In genomic region chr1:228361314-228362140, GRCh38 we compare ENCODE assay signal across 25 cellular contexts. TPM values are rescaled to one million over a fixed set of nuclear protein-coding genes. Genes with fewer than 3 reads are reported as not detected.
DNase-seq lines count a peak whose midpoint lies in the region; ATAC-seq, FAIRE-seq and TF ChIP-seq lines count a peak whose summit lies in the region.
"Had no signal": no experiment of that assay in that cellular context is flagged by ENCODE, and none has a peak within 500 bp of the region (broad histone marks: within the 10 kb centered on the region; RNA-seq: fewer than 3 reads in every experiment).

No MANE protein-coding gene starts in this region.

- DNase-seq in RWPE1 (ENCODE audit: low spot score) (no peak), H1 (ENCODE audit: low read depth in 1 of 2, low spot score in 2 of 2) (no peak), right cardiac atrium (peak; percentile 21 to 69 (median 55)), gastrocnemius medialis (peak in 1 of 2 donors; percentile 48), mesenchymal stem cell (no peak), GM13977 (ENCODE audit: low spot score) (no peak)
- DNase-seq: activated B cell treated with CpG ODN at 0.5 μM for 24 hours; activated CD4-positive, alpha-beta T cell treated with anti-CD3 and anti-CD28 coated beads, Interleukin-2, amount 50 U/mL, for 1 hour; activated T-cell treated with anti-CD3 and anti-CD28 coated beads, Interleukin-2, amount 50 U/mL, for 48 hours; brain microvascular endothelial cell; COR-L47; DMS79 treated with DMSO at 0.1 percent for 48 hours; effector CD4-positive, alpha-beta T cell; GF-D8; NCI-H1694 treated with DMSO at 0.1 percent for 48 hours; NCI-H524; nephron progenitor cell; NK-92 treated with Interleukin-12 subunit alpha and Interleukin-12 subunit beta, amount 100 ng/mL, for 24 hours had no signal

- no peaks in the 10 kb centered on the region for H4K20me1 ChIP-seq in H1 (replicated peaks in 1 of 2; ENCODE audit: control insufficient read depth in 1 of 2, insufficient read depth in 2 of 2, low read length in 2 of 2)

- no peak overlapping the region for H3K18ac ChIP-seq in H1 (ENCODE audit: extremely low read depth, low read length)
- no peak overlapping the region for H3K18ac ChIP-seq in mesenchymal stem cell (ENCODE audit: low read depth in 1 of 2, low read length in 2 of 2)

- H2AFZ ChIP-seq in H1 (ENCODE audit: low read length) (no peak overlapping the region), mesenchymal stem cell (ENCODE audit: low read depth, low read length) (no peak overlapping the region)

- no peak overlapping the region for H2BK20ac ChIP-seq in H1 (ENCODE audit: low read length)

- no peak overlapping the region for H3K4me2 ChIP-seq in H1 (ENCODE audit: insufficient read depth in 1 of 2, low read depth in 2 of 2, low read length in 2 of 2)
- H3K4me2 ChIP-seq in mesenchymal stem cell (ENCODE audit: low read length, poor library complexity, severe bottlenecking), result no peak overlapping the region

- H3K23me2 ChIP-seq in H1 (ENCODE audit: low read depth, low read length), result no peaks in the 10 kb centered on the region

- no peaks in the 10 kb centered on the region for H3K36me3 ChIP-seq in H1 (ENCODE audit: control insufficient read depth in 2 of 4, insufficient read depth in 4 of 4, low read length in 3 of 4)
- H3K36me3 ChIP-seq in gastrocnemius medialis, result peaks cover 0 to 37% of the 10 kb centered on the region in 2 donors
- H3K36me3 ChIP-seq in mesenchymal stem cell (ENCODE audit: control insufficient read depth in 1 of 2, insufficient read depth in 2 of 2, low read depth in 1 of 2, low read length in 2 of 2), result no peaks in the 10 kb centered on the region
- H3K36me3 ChIP-seq: BLaER1 treated with 17β-estradiol and CSF1 and Interleukin-3, amounts not matched to agents 10 nM and 100 nM; brain microvascular endothelial cell had no signal

- H2BK12ac ChIP-seq in H1 (ENCODE audit: low read depth, low read length) (no peak overlapping the region), mesenchymal stem cell (ENCODE audit: low read length in 2 of 2) (no peak overlapping the region)

- H4K91ac ChIP-seq in H1 (replicated peaks; ENCODE audit: insufficient read length, low read length) (no peak overlapping the region), mesenchymal stem cell (ENCODE audit: low read length) (no peak overlapping the region)

- H3K4ac ChIP-seq in H1 (replicated peaks; ENCODE audit: insufficient read length, low read depth, low read length) (no peak overlapping the region), mesenchymal stem cell (ENCODE audit: low read depth in 1 of 2, low read length in 2 of 2) (no peak overlapping the region)

- in situ Hi-C loops in gastrocnemius medialis (cut with MboI; ENCODE audit: low sequenced_read_pairs in 4 of 4) (no loop called here), GM13977 (cut with MboI; ENCODE audit: low pct_unique_long_range_greater_than_20kb, low sequenced_read_pairs, unreplicated experiment) (no loop called here)

- 84% methylated on average over 22 of the region's 26 CpGs; no CpG with 5 or more reads in 1 of the 2 experiments for WGBS in H1 (ENCODE audit: extremely low coverage in 1 of 2, insufficient coverage in 1 of 2, insufficient read length in 1 of 2, insufficient replicate concordance in 2 of 2, low coverage in 1 of 2, low lambda C conversion rate in 2 of 2, missing lambda C conversion rate in 1 of 2), 2 experiments
- WGBS in right cardiac atrium, result 76% methylated on average over 26 of the region's 26 CpGs
- WGBS in mesenchymal stem cell, result 87% methylated on average over 24 of the region's 26 CpGs

- H2BK5ac ChIP-seq in H1 (ENCODE audit: low read depth, low read length) (no peak overlapping the region), mesenchymal stem cell (ENCODE audit: low read depth, low read length, poor library complexity, severe bottlenecking) (no peak overlapping the region)

- no peak for TF ChIP-seq CTCF in RWPE1 (conservative IDR thresholded peaks at IDR 0.05; ENCODE audit: low read depth)
- TF ChIP-seq CTCF in H1 (IDR thresholded peaks at IDR 0.05; ENCODE audit: control extremely low read depth in 1 of 3, insufficient read depth in 1 of 3, low read depth in 1 of 3, low read length in 3 of 3), result no peak
- no peak for TF ChIP-seq CTCF in gastrocnemius medialis (IDR thresholded peaks at IDR 0.05 in 4 of 5, conservative IDR thresholded peaks at IDR 0.05 in 1 of 5)
- TF ChIP-seq CTCF in GM13977 (IDR thresholded peaks at IDR 0.05; ENCODE audit: extremely low read depth, insufficient read depth, missing control alignments), result no peak

- no peak for FAIRE-seq in H1 (lab: Jason Lieb, UNC)
- FAIRE-seq: keratinocyte had no signal

- no peak overlapping the region for H3K23ac ChIP-seq in H1 (ENCODE audit: insufficient read length)
- H3K23ac ChIP-seq in mesenchymal stem cell (ENCODE audit: low read length in 2 of 2), result no peak overlapping the region

- H3K79me1 ChIP-seq in H1 (ENCODE audit: low read depth, low read length), result no peaks in the 10 kb centered on the region
- no peaks in the 10 kb centered on the region for H3K79me1 ChIP-seq in mesenchymal stem cell (replicated peaks; ENCODE audit: low read length, poor library complexity, severe bottlenecking)

- intact Hi-C loops in right cardiac atrium (cut with DNase I), result no loop called here
- intact Hi-C loops in gastrocnemius medialis (cut with DNase I; ENCODE audit: low total_unique reads), result no loop called here

- no peak for TF ChIP-seq RAD21 in H1 (IDR thresholded peaks at IDR 0.05 in 1 of 2, conservative IDR thresholded peaks at IDR 0.05 in 1 of 2; ENCODE audit: low read depth in 2 of 2, low read length in 2 of 2)

- peaks cover 0 to under 1% (median 0%) of the 10 kb centered on the region in 4 experiments; a peak in 2 of 7 replicates for H3K4me1 ChIP-seq in H1 (replicated peaks in 1 of 4; ENCODE audit: control insufficient read depth in 3 of 4, insufficient read depth in 4 of 4, low read length in 3 of 4)
- H3K4me1 ChIP-seq in right cardiac atrium (ENCODE audit: control insufficient read depth, insufficient read depth, low read length), result no peaks in the 10 kb centered on the region
- no peaks in the 10 kb centered on the region for H3K4me1 ChIP-seq in gastrocnemius medialis
- H3K4me1 ChIP-seq in mesenchymal stem cell (ENCODE audit: control insufficient read depth, insufficient read depth, low read depth, low read length), result no peaks in the 10 kb centered on the region

- no peak overlapping the region for H3K56ac ChIP-seq in H1 (replicated peaks; ENCODE audit: insufficient read length, low read depth, low read length)

- TF ChIP-seq POLR2A in H1 (IDR thresholded peaks at IDR 0.05; ENCODE audit: control extremely low read depth in 1 of 2, low read depth in 2 of 2, low read length in 2 of 2) (no peak), gastrocnemius medialis (IDR thresholded peaks at IDR 0.05) (no peak)

- H3K9me3 ChIP-seq in H1 (ENCODE audit: insufficient read depth in 2 of 2, low read depth in 1 of 2, low read length in 1 of 2), result peaks cover 0 to 3% of the 10 kb centered on the region in 2 experiments; a peak in 1 of 4 replicates
- no peaks in the 10 kb centered on the region for H3K9me3 ChIP-seq in right cardiac atrium (ENCODE audit: control insufficient read depth, low read length)
- H3K9me3 ChIP-seq in gastrocnemius medialis, result no peaks in the 10 kb centered on the region
- no peaks in the 10 kb centered on the region for H3K9me3 ChIP-seq in mesenchymal stem cell (ENCODE audit: control insufficient read depth, low read length)
- H3K9me3 ChIP-seq: BLaER1 treated with 17β-estradiol and CSF1 and Interleukin-3, amounts not matched to agents 10 nM and 100 nM had no signal

- H4K5ac ChIP-seq in H1 (ENCODE audit: insufficient read length, low read depth, low read length), result no peak overlapping the region

- no peak overlapping the region for H2AK5ac ChIP-seq in H1 (ENCODE audit: low read depth, low read length)
- H2AK5ac ChIP-seq in mesenchymal stem cell (ENCODE audit: low read length, severe bottlenecking), result no peak overlapping the region

- H3K27me3 ChIP-seq in H1 (replicated peaks in 1 of 4; ENCODE audit: control insufficient read depth in 3 of 4, extremely low read depth in 1 of 4, insufficient read depth in 3 of 4, low read length in 3 of 4), result no peaks in the 10 kb centered on the region; a peak in 2 of 7 replicates
- H3K27me3 ChIP-seq in right cardiac atrium (ENCODE audit: control insufficient read depth, insufficient read depth), result no peaks in the 10 kb centered on the region
- no peaks in the 10 kb centered on the region for H3K27me3 ChIP-seq in gastrocnemius medialis
- H3K27me3 ChIP-seq in mesenchymal stem cell (ENCODE audit: control insufficient read depth in 1 of 2, insufficient read depth in 1 of 2, low read length in 2 of 2), result peaks cover 10 to 19% of the 10 kb centered on the region in 2 experiments
- H3K27me3 ChIP-seq: BLaER1 treated with 17β-estradiol and CSF1 and Interleukin-3, amounts not matched to agents 10 nM and 100 nM; brain microvascular endothelial cell had no signal

- H3K4me3 ChIP-seq in H1 (ENCODE audit: extremely low read depth in 1 of 4, insufficient read depth in 2 of 4, low read depth in 3 of 4, low read length in 4 of 4) (no peak overlapping the region), right cardiac atrium (ENCODE audit: low read length) (no peak overlapping the region), gastrocnemius medialis (no peak overlapping the region), mesenchymal stem cell (ENCODE audit: insufficient read depth in 1 of 2, low read depth in 1 of 2, low read length in 2 of 2) (no peak overlapping the region)
- H3K4me3 ChIP-seq: BLaER1 treated with 17β-estradiol and CSF1 and Interleukin-3, amounts not matched to agents 10 nM and 100 nM; skin epidermis had no signal

- ATAC-seq in right cardiac atrium (peak; percentile 2), gastrocnemius medialis (no peak), HG03039 (IDR thresholded peaks at IDR 0.05; ENCODE audit: unreplicated experiment) (no peak), GM19023 (IDR thresholded peaks at IDR 0.05; ENCODE audit: unreplicated experiment) (no peak)

- H4K8ac ChIP-seq in H1 (ENCODE audit: extremely low read depth, insufficient read depth, low read length) (peak overlapping the region; percentile 51; the same call in 1 of the 2 replicates), mesenchymal stem cell (ENCODE audit: low read length) (no peak overlapping the region)

- no peak overlapping the region for H2BK120ac ChIP-seq in H1 (replicated peaks; ENCODE audit: low read depth, low read length)
- H2BK120ac ChIP-seq in mesenchymal stem cell (ENCODE audit: low read depth, low read length), result no peak overlapping the region

- H3K14ac ChIP-seq in H1 (ENCODE audit: insufficient read length), result no peak overlapping the region
- H3K14ac ChIP-seq in mesenchymal stem cell (ENCODE audit: low read length in 2 of 2), result no peak overlapping the region

- no peaks in the 10 kb centered on the region for H3K79me2 ChIP-seq in H1 (ENCODE audit: control insufficient read depth in 1 of 2, insufficient read depth in 2 of 2, low read length in 2 of 2)

- peak overlapping the region; percentile 15; the same call in 1 of the 2 replicates for H3K27ac ChIP-seq in RWPE1
- no peak overlapping the region for H3K27ac ChIP-seq in H1 (ENCODE audit: low read depth, low read length)
- no peak overlapping the region for H3K27ac ChIP-seq in right cardiac atrium (ENCODE audit: low read length)
- H3K27ac ChIP-seq in gastrocnemius medialis, result peak overlapping the region; percentile 35 to 92 (median 68)
- H3K27ac ChIP-seq in mesenchymal stem cell (ENCODE audit: low read length, poor library complexity, severe bottlenecking), result no peak overlapping the region
- H3K27ac ChIP-seq: BLaER1 treated with 17β-estradiol and CSF1 and Interleukin-3, amounts not matched to agents 10 nM and 100 nM; brain microvascular endothelial cell; skin epidermis had no signal

- TF ChIP-seq EP300 in H1 (IDR thresholded peaks at IDR 0.05; ENCODE audit: borderline replicate concordance in 1 of 2, low read depth in 2 of 2, low read length in 2 of 2), result no peak

- H2BK15ac ChIP-seq in H1 (ENCODE audit: low read length), result no peak overlapping the region
- no peak overlapping the region for H2BK15ac ChIP-seq in mesenchymal stem cell (ENCODE audit: low read depth, poor library complexity, severe bottlenecking)

- H3K9ac ChIP-seq in H1 (replicated peaks in 1 of 4; ENCODE audit: extremely low read depth in 1 of 4, low read depth in 3 of 4, low read length in 3 of 4) (no peak overlapping the region), mesenchymal stem cell (ENCODE audit: low read length) (no peak overlapping the region)
- H3K9ac ChIP-seq: BLaER1 treated with 17β-estradiol and CSF1 and Interleukin-3, amounts not matched to agents 10 nM and 100 nM had no signal

- CTCF ChIA-PET in RWPE1 (lab: Yijun Ruan, JAX), result no interaction called here
- CTCF ChIA-PET in H1 (lab: Charles Lee; ENCODE audit: partially characterized antibody), result interaction anchor here (1.2 kb wide), 1 partner anchor 85 kb away, joined by 3 read pairs; no protein-coding TSS in a partner anchor

- POLR2A ChIA-PET in RWPE1 (lab: Yijun Ruan, JAX; ENCODE audit: low non-redundant PET), result no interaction called here
- POLR2A ChIA-PET in H1 (lab: Charles Lee; ENCODE audit: partially characterized antibody), result interaction anchor here (1.0 to 1.7 kb wide), 3 partner anchors 9 to 96 kb away, joined by 3 to 4 read pairs (median 3); a partner anchor contains a TSS

RNA-seq across cellular contexts. Expression of gene TRIM11, which starts 45.1 kb away (rescaled TPM):
- 31.3 and 32.1 TPM in 2 replicates for total RNA-seq in H1 (2021; fragmentation: NEBNext Ultra II Directional; extraction: Animal tissue kit (Norgen Biotek cat#: 25700))
- polyA plus RNA-seq in H1 (2011; rRNA removed) (11.1 and 19.6 TPM in 2 replicates), right cardiac atrium (5.9 TPM)
- 15.2 TPM for polyA plus RNA-seq in H1 (2011; cell fraction: cytosol; rRNA removed)
- 41.2 TPM for polyA plus RNA-seq in H1 (2011; cell fraction: nucleus; rRNA removed)
- polyA plus RNA-seq in H1 (2012, experiment 1 of 2), result 20.6 to 26.0 TPM (median 22.5 TPM) in 4 replicates
- 18.9 TPM for polyA plus RNA-seq in H1 (2012, experiment 2 of 2)
- polyA plus RNA-seq in H1 (2013, experiment 1 of 2), result 15.4 TPM
- polyA plus RNA-seq in H1 (2013, experiment 2 of 2), result 15.5 TPM
- polyA minus RNA-seq in H1 (2011; rRNA and poly(A)+ RNA removed), result 18.6 and 18.8 TPM in 2 replicates
- 17.7 TPM for polyA minus RNA-seq in H1 (2011; cell fraction: cytosol; rRNA and poly(A)+ RNA removed)
- polyA minus RNA-seq in H1 (2011; cell fraction: nucleus; rRNA and poly(A)+ RNA removed), result 32.8 TPM
- total RNA-seq in right cardiac atrium (10 to 100 TPM in 1 of 4 donors, 1 to 10 TPM in 3; 8.9 to 10.7 (median 9.5) TPM), gastrocnemius medialis (10 to 100 TPM in 2 of 4 donors, 1 to 10 TPM in 2; 4.0 to 12.2 (median 9.3) TPM)
- 16.3 TPM for polyA plus RNA-seq in mesenchymal stem cell (2013, experiment 1 of 2)
- polyA plus RNA-seq in mesenchymal stem cell (2013, experiment 2 of 2), result 15.1 TPM

RNA-seq across cellular contexts. Expression of gene TRIM17, which starts 55.1 kb away (rescaled TPM):
- 2.2 and 2.3 TPM in 2 replicates for total RNA-seq in H1 (2021; fragmentation: NEBNext Ultra II Directional; extraction: Animal tissue kit (Norgen Biotek cat#: 25700))
- polyA plus RNA-seq in H1 (2011; rRNA removed) (1.0 and 1.1 TPM in 2 replicates), right cardiac atrium (0.41 TPM)
- 1.0 TPM for polyA plus RNA-seq in H1 (2011; cell fraction: cytosol; rRNA removed)
- polyA plus RNA-seq in H1 (2011; cell fraction: nucleus; rRNA removed), result 5.9 TPM
- polyA plus RNA-seq in H1 (2012, experiment 1 of 2), result 1.3 to 2.3 TPM (median 1.9 TPM) in 4 replicates
- 0.63 TPM for polyA plus RNA-seq in H1 (2012, experiment 2 of 2)
- 0.97 TPM for polyA plus RNA-seq in H1 (2013, experiment 1 of 2)
- polyA plus RNA-seq in H1 (2013, experiment 2 of 2), result 0.75 TPM
- polyA minus RNA-seq in H1 (2011; rRNA and poly(A)+ RNA removed), result 1.00 and 1.5 TPM in 2 replicates
- not detected for polyA minus RNA-seq in H1 (2011; cell fraction: cytosol; rRNA and poly(A)+ RNA removed)
- 3.3 TPM for polyA minus RNA-seq in H1 (2011; cell fraction: nucleus; rRNA and poly(A)+ RNA removed)
- total RNA-seq in right cardiac atrium (1 to 10 TPM in 2 of 4 donors, under 1 TPM in 2; 0.56 to 2.4 (median 1.2) TPM), gastrocnemius medialis (not detected)
- 1.9 TPM for polyA plus RNA-seq in mesenchymal stem cell (2013, experiment 1 of 2)
- polyA plus RNA-seq in mesenchymal stem cell (2013, experiment 2 of 2), result 1.7 TPM
- total RNA-seq: activated B cell treated with CpG ODN at 0.5 μM for 24 hours, glomerular endothelial cell, lung microvascular endothelial cell had no signal

Comparison
In these comparisons a context has a peak if more than half of its experiments do, and no peak if none do; other contexts are left out.
1. DNase-seq: peak in right cardiac atrium (3 of 3); none in RWPE1 (single experiment), H1 (0 of 2), mesenchymal stem cell (single experiment) and GM13977 (single experiment).
2. H3K27ac ChIP-seq: peak in RWPE1 (single experiment) and gastrocnemius medialis (4 of 4); none in H1 (single experiment), right cardiac atrium (single experiment) and mesenchymal stem cell (single experiment).
3. ATAC-seq: peak in right cardiac atrium (2 of 2); none in gastrocnemius medialis (0 of 2), HG03039 (single experiment) and GM19023 (single experiment).